Comparison of ENCODE assay signal across 1 cellular context in the genomic region with DNA sequence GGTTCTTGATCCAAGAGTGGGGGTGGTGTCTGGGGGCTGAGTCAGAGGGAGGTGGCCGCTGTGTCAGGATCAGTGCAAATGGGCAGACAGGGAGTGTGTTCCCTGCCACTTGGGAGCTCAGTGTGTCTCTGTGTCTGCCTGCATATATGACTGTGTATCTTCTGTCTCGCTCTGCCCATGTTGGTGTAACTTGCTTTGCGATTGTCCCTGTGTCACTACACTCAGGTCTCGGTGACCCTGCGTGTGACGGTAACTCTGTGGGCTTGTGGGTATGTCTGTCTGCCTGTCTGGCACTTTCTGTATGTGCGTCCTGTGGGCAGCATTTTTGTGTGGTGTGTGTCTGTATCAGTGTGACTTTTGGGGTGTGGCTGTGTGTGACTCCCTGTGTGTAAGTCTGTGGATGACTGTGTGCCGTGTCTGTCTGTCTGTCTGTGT.
TF ChIP-seq lines count a peak whose summit lies in the region.

No MANE protein-coding gene starts in this region.

TF ChIP-seq in H1, 55 proteins besides CTCF, POLR2A, EP300 and RAD21:
- no peak for TF ChIP-seq SP4 (IDR thresholded peaks at IDR 0.05; ENCODE audit: low read length)
- TF ChIP-seq GTF2F1 (IDR thresholded peaks at IDR 0.05; ENCODE audit: borderline replicate concordance, low read depth, low read length): no peak
- no peak for TF ChIP-seq TBP (IDR thresholded peaks at IDR 0.05; ENCODE audit: low read depth, low read length)
